17 cellular contexts compared by ENCODE assay signal in the genomic region with DNA sequence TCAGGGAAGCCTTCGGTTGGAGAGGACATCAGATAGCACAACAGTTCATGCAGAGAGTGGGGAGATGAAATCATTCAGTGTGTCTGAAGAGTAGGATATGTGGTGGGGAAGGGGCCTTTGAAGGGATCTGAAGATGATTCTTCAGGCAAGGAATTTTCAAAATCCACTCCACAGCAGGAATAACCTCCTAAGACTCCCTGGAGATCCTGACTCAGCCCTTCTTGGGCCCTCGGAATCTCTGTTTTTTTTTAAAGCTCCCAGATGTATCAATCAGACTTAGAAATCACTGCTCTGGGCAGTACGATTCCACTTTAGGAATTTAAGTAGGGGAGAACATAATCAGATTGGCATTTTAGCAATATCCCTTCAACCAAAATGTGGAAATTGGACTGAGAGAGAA. TPM values are rescaled to one million over a fixed set of nuclear protein-coding genes. Genes with fewer than 3 reads are reported as not detected.
"Had no signal": no experiment of that assay in that cellular context is flagged by ENCODE, and none has a peak within 500 bp of the region (broad histone marks: within the 10 kb centered on the region; RNA-seq: fewer than 3 reads in every experiment).

No MANE protein-coding gene starts in this region.

- H3K27ac ChIP-seq: cardiac muscle cell, right lobe of liver, thyroid gland, uterus had no signal

- H3K36me3 ChIP-seq: cardiac muscle cell, right lobe of liver, thyroid gland, uterus had no signal

- ATAC-seq: right lobe of liver; stimulated activated effector memory CD8-positive, alpha-beta T cell treated with anti-CD3 and anti-CD28 coated beads, Interleukin-12 subunit alpha, Interleukin-12 subunit beta, amount 100 ng/mL, for 72 hours had no signal

- H3K9me3 Mint-ChIP-seq: activated naive CD8-positive, alpha-beta T cell treated with anti-CD3 and anti-CD28 coated beads, Interleukin-2, amount 10 ng/mL, durations not matched to agents 7 days and 5 days; activated T-cell treated with anti-CD3 and anti-CD28 coated beads, Interleukin-2, amount 50 U/mL, for 24 hours; immature natural killer cell; stimulated activated effector memory CD8-positive, alpha-beta T cell treated with anti-CD3 and anti-CD28 coated beads, Interleukin-12 subunit alpha, Interleukin-12 subunit beta, amount 100 ng/mL, for 72 hours had no signal

- H3K27me3 ChIP-seq: cardiac muscle cell, right lobe of liver, thyroid gland, uterus had no signal

- H3K9me3 ChIP-seq: right lobe of liver, thyroid gland, uterus had no signal

- H3K4me1 ChIP-seq: thyroid gland, uterus had no signal

- H3K27ac Mint-ChIP-seq: activated CD4-positive, alpha-beta memory T cell treated with anti-CD3 and anti-CD28 coated beads, Interleukin-2, amount 10 ng/mL, durations not matched to agents 7 days and 5 days; activated naive CD8-positive, alpha-beta T cell treated with anti-CD3 and anti-CD28 coated beads, Interleukin-2, amount 10 ng/mL, durations not matched to agents 7 days and 5 days; activated T-cell treated with anti-CD3 and anti-CD28 coated beads, Interleukin-2, amount 50 U/mL, for 24 hours; nephron; stimulated activated effector memory CD8-positive, alpha-beta T cell treated with anti-CD3 and anti-CD28 coated beads, Interleukin-12 subunit alpha, Interleukin-12 subunit beta, amount 100 ng/mL, for 72 hours had no signal

- H3K4me3 ChIP-seq: cardiac muscle cell, right lobe of liver, thyroid gland, uterus had no signal

- H3K36me3 Mint-ChIP-seq: activated naive CD8-positive, alpha-beta T cell treated with anti-CD3 and anti-CD28 coated beads, Interleukin-2, amount 10 ng/mL, durations not matched to agents 7 days and 5 days; immature natural killer cell; stimulated activated effector memory CD8-positive, alpha-beta T cell treated with anti-CD3 and anti-CD28 coated beads, Interleukin-12 subunit alpha, Interleukin-12 subunit beta, amount 100 ng/mL, for 72 hours had no signal

- H3K4me3 Mint-ChIP-seq: activated CD4-positive, alpha-beta memory T cell treated with anti-CD3 and anti-CD28 coated beads, Interleukin-2, amount 10 ng/mL, durations not matched to agents 7 days and 5 days; activated naive CD8-positive, alpha-beta T cell treated with anti-CD3 and anti-CD28 coated beads, Interleukin-2, amount 10 ng/mL, durations not matched to agents 7 days and 5 days; activated T-cell treated with anti-CD3 and anti-CD28 coated beads, Interleukin-2, amount 50 U/mL, for 24 hours; immature natural killer cell; nephron; stimulated activated effector memory CD8-positive, alpha-beta T cell treated with anti-CD3 and anti-CD28 coated beads, Interleukin-12 subunit alpha, Interleukin-12 subunit beta, amount 100 ng/mL, for 72 hours had no signal

- DNase-seq: activated CD4-positive, alpha-beta memory T cell treated with anti-CD3 and anti-CD28 coated beads, Interleukin-2, amount 10 ng/mL, durations not matched to agents 7 days and 5 days; activated CD4-positive, alpha-beta T cell treated with anti-CD3 and anti-CD28 coated beads for 4 hours; activated gamma-delta T cell treated with Interleukin-2 at 50 U/mL for 16 hours; activated naive CD8-positive, alpha-beta T cell treated with anti-CD3 and anti-CD28 coated beads, Interleukin-2, amount 10 ng/mL, durations not matched to agents 7 days and 5 days; activated T-cell treated with anti-CD3 and anti-CD28 coated beads, Interleukin-2, amount 50 U/mL, for 24 hours; foreskin fibroblast; immature natural killer cell; occipital lobe; right lobe of liver; T-helper 1 cell; thyroid gland; uterus had no signal

RNA-seq across cellular contexts. Expression of a gene that starts 55.5 kb away (rescaled TPM):
- total RNA-seq: mesenteric fat pad, right lobe of liver had no signal
- polyA plus RNA-seq: liver had no signal
